Comparison of ENCODE assay signal across 1 cellular context in genomic region chr16:55760665-55761035, GRCh38.
TF ChIP-seq lines count a peak whose summit lies in the region.

No MANE protein-coding gene starts in this region.

TF ChIP-seq in IMR-90, 13 proteins besides CTCF, POLR2A, EP300 and RAD21:
- no peak for TF ChIP-seq FOS (IDR thresholded peaks at IDR 0.05; ENCODE audit: low read depth, low read length)
- TF ChIP-seq ELK1 (IDR thresholded peaks at IDR 0.05; ENCODE audit: borderline replicate concordance, low read depth, low read length) = no peak
- TF ChIP-seq CHD1 (IDR thresholded peaks at IDR 0.05; ENCODE audit: low read depth, low read length) = no peak
- no peak for TF ChIP-seq BHLHE40 (IDR thresholded peaks at IDR 0.05; ENCODE audit: low read depth, low read length)
- no peak for TF ChIP-seq MAZ (IDR thresholded peaks at IDR 0.05; ENCODE audit: borderline replicate concordance, low read depth, low read length)
- TF ChIP-seq MAFK (IDR thresholded peaks at IDR 0.05; ENCODE audit: low read depth, low read length) = no peak
- no peak for TF ChIP-seq USF2 (IDR thresholded peaks at IDR 0.05; ENCODE audit: low read depth, low read length)
- TF ChIP-seq CEBPB (IDR thresholded peaks at IDR 0.05; ENCODE audit: low read depth, low read length) = no peak
- TF ChIP-seq SMC3 (IDR thresholded peaks at IDR 0.05; ENCODE audit: low read depth, low read length) = no peak
- TF ChIP-seq MXI1 (IDR thresholded peaks at IDR 0.05; ENCODE audit: borderline replicate concordance, low read depth, low read length) = no peak
- TF ChIP-seq RCOR1 (IDR thresholded peaks at IDR 0.05; ENCODE audit: insufficient replicate concordance, low read length) = no peak
- no peak for TF ChIP-seq NFE2L2 (IDR thresholded peaks at IDR 0.05; ENCODE audit: low read depth, low read length)
- no peak for TF ChIP-seq RFX5 (IDR thresholded peaks at IDR 0.05; ENCODE audit: low read depth, low read length)
TF ChIP-seq in IMR-90: peak in this region for 0.
